In the genomic region with DNA sequence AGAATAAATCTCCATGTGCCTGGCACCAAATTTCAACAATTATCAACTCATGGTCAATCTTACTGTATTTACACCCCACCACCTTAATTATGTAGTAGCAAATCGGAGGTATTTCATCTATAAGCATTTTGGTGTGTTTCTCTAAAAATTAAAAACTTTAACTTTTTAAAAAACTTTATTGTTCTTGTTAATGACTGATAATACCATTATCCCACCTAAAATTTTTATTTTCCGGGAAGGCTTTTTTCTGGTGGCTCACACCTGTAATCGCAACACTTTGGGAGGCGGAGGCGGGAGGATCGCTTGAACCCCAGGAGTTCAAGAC, we compare ENCODE assay signal across 8 cellular contexts. TPM values are rescaled to one million over a fixed set of nuclear protein-coding genes. Genes with fewer than 3 reads are reported as not detected.
DNase-seq lines count a peak whose midpoint lies in the region; ATAC-seq and TF ChIP-seq lines count a peak whose summit lies in the region.

No MANE protein-coding gene starts in this region.

- no peaks in the 10 kb centered on the region for H3K27me3 ChIP-seq in tibial nerve

- no peak for TF ChIP-seq EP300 in tibial nerve (IDR thresholded peaks at IDR 0.05)

- peaks cover 0 to 11% (median 5%) of the 10 kb centered on the region in 4 donors for H3K4me1 ChIP-seq in tibial nerve

- peaks cover 15% of the 10 kb centered on the region for H3K4me1 Mint-ChIP-seq in activated T-cell treated with anti-CD3 and anti-CD28 coated beads, Interleukin-2, amount 50 U/mL, for 4 hours (ENCODE audit: low read depth)

- TF ChIP-seq CTCF in VCaP (conservative IDR thresholded peaks at IDR 0.05) (no peak), tibial nerve (IDR thresholded peaks at IDR 0.05) (no peak)

- WGBS in tibial nerve, 2 donors = 25 to 26% methylated on average over 6 of the region's 6 CpGs

- H3K9me3 ChIP-seq in iPS-18c (ENCODE audit: control insufficient read depth, insufficient read depth, low read length) (peaks cover 2% of the 10 kb centered on the region), tibial nerve (no peaks in the 10 kb centered on the region)

- no peaks in the 10 kb centered on the region for H3K27me3 Mint-ChIP-seq in activated T-cell treated with anti-CD3 and anti-CD28 coated beads, Interleukin-2, amount 50 U/mL, for 4 hours (ENCODE audit: low read depth)

- H3K9me3 Mint-ChIP-seq in activated T-cell treated with anti-CD3 and anti-CD28 coated beads, Interleukin-2, amount 50 U/mL, for 4 hours = no peaks in the 10 kb centered on the region

- peak overlapping the region; percentile 93 for H3K4me3 Mint-ChIP-seq in activated T-cell treated with anti-CD3 and anti-CD28 coated beads, Interleukin-2, amount 50 U/mL, for 4 hours

- TF ChIP-seq POLR2A in tibial nerve (IDR thresholded peaks at IDR 0.05) = no peak

- H3K36me3 Mint-ChIP-seq in activated T-cell treated with anti-CD3 and anti-CD28 coated beads, Interleukin-2, amount 50 U/mL, for 4 hours (ENCODE audit: insufficient read depth) = peaks cover 13% of the 10 kb centered on the region

- no peak for DNase-seq in activated T-cell treated with anti-CD3 and anti-CD28 coated beads, Interleukin-2, amount 50 U/mL, for 4 hours
- no peak for DNase-seq in activated T-cell treated with anti-CD3 and anti-CD28 coated beads, Interleukin-2, amount 50 U/mL, for 48 hours
- no peak for DNase-seq in tibial nerve (ENCODE audit: low spot score in 2 of 2)
- no peak for DNase-seq in SK-N-DZ (ENCODE audit: low spot score)

- peak overlapping the region; percentile 86 for H3K4me3 ChIP-seq in iPS-18c (ENCODE audit: insufficient read depth, low read depth, low read length)
- peak overlapping the region; percentile 57 to 94 (median 75) for H3K4me3 ChIP-seq in tibial nerve

- H3K27ac ChIP-seq in VCaP (peak overlapping the region; percentile 92), tibial nerve (peak overlapping the region in 3 of 4 donors; percentile 47 to 74 (median 70))

- peaks cover 0 to 35% (median 7%) of the 10 kb centered on the region in 3 donors for H3K36me3 ChIP-seq in tibial nerve

- peak in 1 of 2 donors; percentile 12 for ATAC-seq in activated T-cell treated with anti-CD3 and anti-CD28 coated beads, Interleukin-2, amount 50 U/mL, for 4 hours
- ATAC-seq in HG02798 (IDR thresholded peaks at IDR 0.05; ENCODE audit: poor library complexity, unreplicated experiment) = no peak
- no peak for ATAC-seq in HG03095 (IDR thresholded peaks at IDR 0.05; ENCODE audit: unreplicated experiment)

RNA-seq across cellular contexts. Expression of gene PDCD2L, which starts 0.5 kb away (rescaled TPM):
- total RNA-seq in activated T-cell treated with anti-CD3 and anti-CD28 coated beads, Interleukin-2, amount 50 U/mL, for 4 hours = 10 to 100 TPM; 55.9 to 65.0 (median 63.5) TPM
- 10 to 100 TPM in 3 of 4 donors, 1 to 10 TPM in 1; 9.8 to 16.2 (median 12.2) TPM for total RNA-seq in tibial nerve
- polyA plus RNA-seq in SK-N-DZ (2014; cell fraction: cytosol; rRNA removed) = 30.0 and 30.2 TPM in 2 replicates
- polyA plus RNA-seq in SK-N-DZ (2014; cell fraction: nucleus; rRNA removed) = 26.6 and 27.7 TPM in 2 replicates

RNA-seq across cellular contexts. Expression of gene UBA2, which starts 24.4 kb away (rescaled TPM):
- total RNA-seq in activated T-cell treated with anti-CD3 and anti-CD28 coated beads, Interleukin-2, amount 50 U/mL, for 4 hours = 100 to 1,000 TPM; 182 to 194 (median 194) TPM
- total RNA-seq in tibial nerve = 100 to 1,000 TPM in 1 of 4 donors, 10 to 100 TPM in 3; 85.1 to 124 (median 89.6) TPM
- 256 and 259 TPM in 2 replicates for polyA plus RNA-seq in SK-N-DZ (2014; cell fraction: cytosol; rRNA removed)
- 124 and 131 TPM in 2 replicates for polyA plus RNA-seq in SK-N-DZ (2014; cell fraction: nucleus; rRNA removed)

RNA-seq across cellular contexts. Expression of gene GPI, which starts 38.8 kb away (rescaled TPM):
- total RNA-seq in activated T-cell treated with anti-CD3 and anti-CD28 coated beads, Interleukin-2, amount 50 U/mL, for 4 hours = 100 to 1,000 TPM; 383 to 449 (median 421) TPM
- total RNA-seq in tibial nerve = 100 to 1,000 TPM; 156 to 233 (median 177) TPM
- polyA plus RNA-seq in SK-N-DZ (2014; cell fraction: cytosol; rRNA removed) = 151 and 174 TPM in 2 replicates
- polyA plus RNA-seq in SK-N-DZ (2014; cell fraction: nucleus; rRNA removed) = 90.8 and 155 TPM in 2 replicates
